In the genomic region with DNA sequence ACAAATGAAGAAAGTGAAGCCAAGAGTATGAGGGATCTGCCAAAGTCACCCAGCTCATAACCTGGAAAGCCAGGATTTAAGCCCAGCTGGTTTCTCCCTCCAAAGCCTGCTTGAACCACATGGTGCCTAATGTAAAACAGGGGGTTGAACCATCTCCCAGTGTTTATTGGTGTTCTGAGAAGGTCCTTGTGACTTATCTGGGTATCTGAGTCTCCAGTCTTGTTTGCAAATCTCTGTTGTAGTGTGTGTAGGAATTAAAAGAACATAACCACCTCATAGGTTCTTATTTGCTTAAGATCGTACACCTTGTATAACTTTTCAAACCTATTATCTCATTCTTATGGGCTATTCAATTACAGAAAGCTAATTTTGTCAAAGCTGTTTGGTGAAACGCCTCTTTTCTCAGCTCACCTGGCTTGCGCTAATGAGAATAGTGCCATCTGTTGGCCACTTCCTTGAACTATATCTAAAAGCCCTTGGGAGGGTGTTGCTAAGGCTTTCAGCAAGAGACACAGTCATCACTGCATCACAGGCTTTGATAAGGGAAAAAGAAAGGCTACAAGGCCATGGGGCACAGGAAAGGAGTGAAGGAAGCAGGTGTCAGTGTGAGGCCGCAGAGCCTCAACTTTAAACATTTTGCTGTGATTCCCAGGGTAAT, we compare ENCODE assay signal across 1 cellular context.
TF ChIP-seq lines count a peak whose summit lies in the region.

No MANE protein-coding gene starts in this region.

TF ChIP-seq in H1, 55 proteins besides CTCF, POLR2A, EP300 and RAD21:
- no peak for TF ChIP-seq NANOG (IDR thresholded peaks at IDR 0.05; ENCODE audit: insufficient read depth, low read depth, low read length, poor library complexity, severe bottlenecking)
